8 cellular contexts compared by ENCODE assay signal in genomic region chr16:89490386-89491237, GRCh38. TPM values are rescaled to one million over a fixed set of nuclear protein-coding genes. Genes with fewer than 3 reads are reported as not detected.
A peak's percentile ranks its signal among the peaks of the same experiment; 100 is the strongest.
DNase-seq lines count a peak whose midpoint lies in the region; ATAC-seq and TF ChIP-seq lines count a peak whose summit lies in the region.

Gene ANKRD11 (minus strand): TSS chr16:89490561. CDS start chr16:89317019, 173,542 bp downstream.

- H4K20me1 ChIP-seq in osteoblast (ENCODE audit: insufficient read depth, low read length), result peaks cover 30% of the 10 kb centered on the region

- no peaks in the 10 kb centered on the region for H3K27me3 Mint-ChIP-seq in activated naive CD8-positive, alpha-beta T cell

- H3K36me3 ChIP-seq in osteoblast (ENCODE audit: insufficient read depth, low read length) (peaks cover 5% of the 10 kb centered on the region), thoracic aorta (no peaks in the 10 kb centered on the region)

- H3K27ac Mint-ChIP-seq in activated naive CD8-positive, alpha-beta T cell, result peak within 1 kb of the TSS; percentile 98

- ATAC-seq in HG02623 (IDR thresholded peaks at IDR 0.05; ENCODE audit: unreplicated experiment), result peak; percentile 85
- ATAC-seq in thoracic aorta (ENCODE audit: insufficient number of reproducible peaks, low FRiP score, low read depth), result peak; percentile 97

- H3K36me3 Mint-ChIP-seq in activated naive CD8-positive, alpha-beta T cell, result peaks cover 5% of the 10 kb centered on the region

- H3K4me3 Mint-ChIP-seq in activated naive CD8-positive, alpha-beta T cell, result peak within 1 kb of the TSS; percentile 97

- POLR2A ChIA-PET in GM10248 (lab: Yijun Ruan, JAX), result interaction anchor here (0.5 to 1.3 kb wide), 3 partner anchors 11 to 154 kb away, joined by 3 to 5 read pairs (median 3); no protein-coding TSS in a partner anchor

- DNase-seq in GM10248 (ENCODE audit: extremely low spot score) (peak; percentile 100), NCI-H1105 (lab: John Stamatoyannopoulos, UW) (peak; percentile 94), SKM-1 treated with dmso at 0.1 percent for 144 hours (lab: John Stamatoyannopoulos, UW; ENCODE audit: unreplicated experiment) (peak; percentile 99), glomerular visceral epithelial cell (ENCODE audit: extremely low spot score) (peak; percentile 99), osteoblast (ENCODE audit: insufficient read length, low spot score, missing footprints) (peak; percentile 100), thoracic aorta (ENCODE audit: low spot score) (peak; percentile 94)

- H3K4me1 Mint-ChIP-seq in activated naive CD8-positive, alpha-beta T cell (ENCODE audit: low read depth), result peaks cover 53% of the 10 kb centered on the region

- CTCF ChIA-PET in GM10248 (lab: Yijun Ruan, JAX), result interaction anchor here (1.0 to 1.3 kb wide), 2 partner anchors 14 to 18 kb away, joined by 3 to 4 read pairs; no protein-coding TSS in a partner anchor

- H3K4me3 ChIP-seq in osteoblast (ENCODE audit: insufficient read depth, low read length) (peak within 1 kb of the TSS; percentile 95), thoracic aorta (peak within 1 kb of the TSS; percentile 93)

- H3K27me3 ChIP-seq in osteoblast (ENCODE audit: insufficient read depth, low read length), result no peaks in the 10 kb centered on the region
- H3K27me3 ChIP-seq in thoracic aorta (replicated peaks; ENCODE audit: insufficient read depth), result no peaks in the 10 kb centered on the region

- H3K4me1 ChIP-seq in osteoblast (ENCODE audit: insufficient read depth, low read length), result peaks cover 40% of the 10 kb centered on the region
- H3K4me1 ChIP-seq in thoracic aorta (ENCODE audit: control insufficient read depth in 1 of 2, low read depth in 2 of 2), result peaks cover 34 to 45% of the 10 kb centered on the region in 2 donors

- H3K4me2 ChIP-seq in osteoblast (ENCODE audit: insufficient read depth, low read length), result peak within 1 kb of the TSS; percentile 96

- H3K27ac ChIP-seq in osteoblast (ENCODE audit: low read depth, low read length) (peak within 1 kb of the TSS; percentile 94), thoracic aorta (peak within 1 kb of the TSS; percentile 98)

- H3K9me3 ChIP-seq in osteoblast (ENCODE audit: low read depth, low read length) (no peaks in the 10 kb centered on the region), thoracic aorta (no peaks in the 10 kb centered on the region)

- H2AFZ ChIP-seq in osteoblast (ENCODE audit: low read length), result peak within 1 kb of the TSS; percentile 88

- peaks cover 56% of the 10 kb centered on the region for H3K79me2 ChIP-seq in osteoblast (ENCODE audit: insufficient read depth, low read length)

- H3K9me3 Mint-ChIP-seq in activated naive CD8-positive, alpha-beta T cell (ENCODE audit: low read depth), result no peaks in the 10 kb centered on the region

- TF ChIP-seq CTCF in GM10248 (IDR thresholded peaks at IDR 0.05; ENCODE audit: control extremely low read depth, extremely low read depth, low read depth, missing control alignments) (no peak), osteoblast (IDR thresholded peaks at IDR 0.05; ENCODE audit: extremely low read depth, low read depth, low read length) (no peak), thoracic aorta (IDR thresholded peaks at IDR 0.05) (no peak)

RNA-seq across cellular contexts. Expression of gene ANKRD11, which starts in this region (rescaled TPM):
- 78.4 and 97.4 TPM in 2 replicates for total RNA-seq in osteoblast
- 100 to 1,000 TPM; 125 to 129 TPM for total RNA-seq in thoracic aorta

Comparison
In these comparisons a context has a peak if more than half of its experiments do, and no peak if none do; other contexts are left out.
1. Peak in every context shown above with its lines: DNase-seq, ATAC-seq, H3K4me3 ChIP-seq and H3K27ac ChIP-seq.